ENCODE assay signal across 9 cellular contexts in the genomic region with DNA sequence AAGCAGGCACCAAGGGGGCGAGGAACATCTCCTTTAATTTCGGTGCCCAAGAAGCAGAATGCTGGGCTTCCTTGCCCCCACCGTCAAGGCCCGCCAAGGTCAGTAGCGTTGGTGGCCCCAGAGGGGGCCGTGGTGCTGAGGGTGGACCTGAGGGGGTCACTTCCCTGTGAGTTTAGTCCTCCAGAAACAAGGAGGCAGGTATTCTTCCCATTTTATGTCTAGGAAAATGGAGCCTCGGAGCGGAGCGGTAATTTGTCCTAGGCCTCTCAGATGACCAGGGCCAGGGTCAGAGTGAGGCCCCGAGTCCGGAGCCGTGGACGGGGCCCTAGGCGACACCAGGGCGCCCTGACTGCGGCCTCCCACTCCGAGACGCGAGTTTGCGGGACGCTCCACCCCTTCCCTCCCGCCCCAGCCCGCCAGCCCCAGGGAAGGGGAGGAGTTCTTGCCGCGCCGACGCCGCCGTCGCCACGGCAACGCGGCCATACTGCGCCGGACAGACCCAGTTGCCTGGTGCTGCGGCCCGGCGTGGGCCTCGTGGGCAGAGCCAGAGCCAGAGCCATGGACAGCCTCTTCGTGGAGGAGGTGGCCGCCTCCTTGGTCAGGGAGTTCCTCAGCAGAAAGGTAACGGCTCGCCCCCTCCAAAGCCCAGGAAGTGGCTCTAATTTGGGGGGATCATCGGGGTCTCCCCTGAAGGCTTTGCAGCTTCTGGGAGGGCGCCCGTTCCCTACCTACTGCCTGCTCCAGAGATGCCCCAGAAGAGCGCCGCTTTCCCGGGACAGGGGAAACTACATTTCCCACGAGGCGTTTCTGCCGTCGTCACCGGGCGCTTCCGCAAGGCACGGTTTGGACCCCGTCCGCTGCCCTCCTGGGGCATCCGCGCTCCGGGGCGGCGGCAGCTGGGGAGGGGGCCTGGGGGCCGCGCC. TPM values are rescaled to one million over a fixed set of nuclear protein-coding genes. Genes with fewer than 3 reads are reported as not detected.
DNase-seq lines count a peak whose midpoint lies in the region; ATAC-seq, FAIRE-seq and TF ChIP-seq lines count a peak whose summit lies in the region.
"Had no signal": no experiment of that assay in that cellular context is flagged by ENCODE, and none has a peak within 500 bp of the region (broad histone marks: within the 10 kb centered on the region; RNA-seq: fewer than 3 reads in every experiment).

MINDY4 (plus strand) TSS at position 482 of the 923 bp plus-strand sequence; CDS start at position 559, 77 bp downstream.

- peak within 1 kb of the TSS; percentile 66 to 76 for H3K4me3 ChIP-seq in CD4-positive, alpha-beta memory T cell (ENCODE audit: low read length in 2 of 2)
- H3K4me3 ChIP-seq in fibroblast of the aortic adventitia (ENCODE audit: low read depth, low read length), result peak within 1 kb of the TSS; percentile 79

- H3K27ac ChIP-seq in CD4-positive, alpha-beta memory T cell (ENCODE audit: low read depth, low read length), result peak within 1 kb of the TSS; percentile 55

- no peaks in the 10 kb centered on the region for H3K27me3 ChIP-seq in CD4-positive, alpha-beta memory T cell (ENCODE audit: insufficient read depth, low read length)

- intact Hi-C loops in CD4-positive, alpha-beta memory T cell (cut with micrococcal nuclease), result no loop called here

- DNase-seq in CD4-positive, alpha-beta memory T cell, result peak; percentile 55 to 62 (median 57)
- peak; percentile 64 for DNase-seq in HTR-8/SVneo (ENCODE audit: insufficient read length, low spot score)
- DNase-seq in RKO (ENCODE audit: low spot score), result peak; percentile 71
- peak; percentile 88 for DNase-seq in activated effector memory CD4-positive, alpha-beta T cell treated with anti-CD3 and anti-CD28 coated beads, Interleukin-2, amount 50 U/mL, for 16 hours
- DNase-seq in fibroblast of the aortic adventitia (ENCODE audit: low read depth), result peak; percentile 68
- DNase-seq in natural killer cell treated with Interleukin-12 subunit alpha and Interleukin-12 subunit beta and Interleukin-15 and Interleukin-18, amount 100 ng/mL, for 72 hours (ENCODE audit: low spot score), result peak; percentile 79
- DNase-seq in stimulated activated naive CD8-positive, alpha-beta T cell treated with anti-CD3 and anti-CD28 coated beads, Interleukin-15, Interleukin-2, amounts not matched to agents 100 U/mL and 50 U/mL, for 24 hours, result peak; percentile 79

- peaks cover 11% of the 10 kb centered on the region for H3K4me1 ChIP-seq in CD4-positive, alpha-beta memory T cell (ENCODE audit: insufficient read depth, low read length)

- H3K9me3 ChIP-seq in CD4-positive, alpha-beta memory T cell (ENCODE audit: control insufficient read depth in 1 of 2, low read length in 2 of 2), result no peaks in the 10 kb centered on the region

- no peak for FAIRE-seq in HTR-8/SVneo (lab: Jason Lieb, UNC)
- FAIRE-seq: colon had no signal

- H3K27me3 Mint-ChIP-seq in CD4-positive, alpha-beta memory T cell, result no peaks in the 10 kb centered on the region
- H3K27me3 Mint-ChIP-seq in natural killer cell treated with Interleukin-12 subunit alpha and Interleukin-12 subunit beta and Interleukin-15 and Interleukin-18, amount 100 ng/mL, for 72 hours, result peaks cover 0 to 2% of the 10 kb centered on the region in 2 donors

- peak; percentile 15 for TF ChIP-seq CTCF in fibroblast of the aortic adventitia (IDR thresholded peaks at IDR 0.05; ENCODE audit: insufficient read depth, low read length)

- H3K27ac Mint-ChIP-seq in CD4-positive, alpha-beta memory T cell, result peak within 1 kb of the TSS; percentile 58 to 95 (median 86)
- H3K27ac Mint-ChIP-seq in natural killer cell treated with Interleukin-12 subunit alpha and Interleukin-12 subunit beta and Interleukin-15 and Interleukin-18, amount 100 ng/mL, for 72 hours, result peak within 1 kb of the TSS; percentile 40 to 44

- H3K9me3 Mint-ChIP-seq in CD4-positive, alpha-beta memory T cell, result no peaks in the 10 kb centered on the region
- no peaks in the 10 kb centered on the region for H3K9me3 Mint-ChIP-seq in natural killer cell treated with Interleukin-12 subunit alpha and Interleukin-12 subunit beta and Interleukin-15 and Interleukin-18, amount 100 ng/mL, for 72 hours

- H3K4me1 Mint-ChIP-seq in CD4-positive, alpha-beta memory T cell, result peaks cover 7 to 14% (median 9%) of the 10 kb centered on the region in 4 donors
- peaks cover 4 to 5% of the 10 kb centered on the region in 2 donors for H3K4me1 Mint-ChIP-seq in natural killer cell treated with Interleukin-12 subunit alpha and Interleukin-12 subunit beta and Interleukin-15 and Interleukin-18, amount 100 ng/mL, for 72 hours (ENCODE audit: low read depth in 2 of 2)

- peak; percentile 83 for ATAC-seq in GM21360 (IDR thresholded peaks at IDR 0.05; ENCODE audit: unreplicated experiment)
- peak; percentile 93 for ATAC-seq in natural killer cell treated with Interleukin-12 subunit alpha and Interleukin-12 subunit beta and Interleukin-15 and Interleukin-18, amount 100 ng/mL, for 72 hours
- ATAC-seq in stimulated activated naive CD8-positive, alpha-beta T cell treated with anti-CD3 and anti-CD28 coated beads, Interleukin-15, Interleukin-2, amounts not matched to agents 100 U/mL and 50 U/mL, for 24 hours, result peak; percentile 90

- POLR2A ChIA-PET in CD4-positive, alpha-beta memory T cell (lab: Charles Lee; ENCODE audit: partially characterized antibody), result interaction anchor here (0.9 to 1.5 kb wide), 3 partner anchors 32 to 177 kb away, joined by 4 to 5 read pairs (median 4); partner anchors contain the start of gene GARS1

- H3K36me3 Mint-ChIP-seq in CD4-positive, alpha-beta memory T cell, result peaks cover 0 to 2% of the 10 kb centered on the region in 2 donors
- no peaks in the 10 kb centered on the region for H3K36me3 Mint-ChIP-seq in natural killer cell treated with Interleukin-12 subunit alpha and Interleukin-12 subunit beta and Interleukin-15 and Interleukin-18, amount 100 ng/mL, for 72 hours

- H3K4me3 Mint-ChIP-seq in CD4-positive, alpha-beta memory T cell, result peak within 1 kb of the TSS; percentile 81 to 98 (median 90)
- H3K4me3 Mint-ChIP-seq in natural killer cell treated with Interleukin-12 subunit alpha and Interleukin-12 subunit beta and Interleukin-15 and Interleukin-18, amount 100 ng/mL, for 72 hours, result peak within 1 kb of the TSS; percentile 81

- no peaks in the 10 kb centered on the region for H3K36me3 ChIP-seq in CD4-positive, alpha-beta memory T cell (ENCODE audit: insufficient read depth, low read length)

- CTCF ChIA-PET in CD4-positive, alpha-beta memory T cell (lab: Charles Lee; ENCODE audit: partially characterized antibody), result interaction anchor here (1.0 kb wide), 1 partner anchor 32 kb away, joined by 3 read pairs; no protein-coding TSS in a partner anchor

RNA-seq across cellular contexts. Expression of gene MINDY4, which starts in this region (rescaled TPM):
- total RNA-seq in CD4-positive, alpha-beta memory T cell, result 1 to 10 TPM; 1.2 to 1.5 TPM
- polyA plus RNA-seq in CD4-positive, alpha-beta memory T cell, result under 1 TPM; 0.23 to 0.94 TPM
- 7.3 and 13.2 TPM in 2 replicates for total RNA-seq in fibroblast of the aortic adventitia (ENCODE audit: low replicate concordance)
- total RNA-seq in natural killer cell treated with Interleukin-12 subunit alpha and Interleukin-12 subunit beta and Interleukin-15 and Interleukin-18, amount 100 ng/mL, for 72 hours, result 1 to 10 TPM in 1 of 2 donors, under 1 TPM in 1; 0.93 to 2.5 TPM

Comparison
In these comparisons a context has a peak if more than half of its experiments do, and no peak if none do; other contexts are left out.
1. Peak in every context shown above with its lines: DNase-seq, ATAC-seq, H3K4me3 ChIP-seq and H3K27ac ChIP-seq.